ENCODE assay signal across 27 cellular contexts in genomic region chr6:45808041-45808440, GRCh38.
"Had no signal": no experiment of that assay in that cellular context is flagged by ENCODE, and none has a peak within 500 bp of the region (broad histone marks: within the 10 kb centered on the region; RNA-seq: fewer than 3 reads in every experiment).

No MANE protein-coding gene starts in this region.

- H3K9me3 ChIP-seq: lower lobe of right lung, prostate gland, suprapubic skin, vagina had no signal

- H3K27ac Mint-ChIP-seq: activated CD4-positive, alpha-beta memory T cell treated with anti-CD3 and anti-CD28 coated beads for 36 hours; activated naive CD4-positive, alpha-beta T cell treated with anti-CD3 and anti-CD28 coated beads for 36 hours; activated naive CD8-positive, alpha-beta T cell treated with anti-CD3 and anti-CD28 coated beads, Interleukin-2, amount 10 ng/mL, durations not matched to agents 7 days and 5 days; effector memory CD8-positive, alpha-beta T cell; naive thymus-derived CD4-positive, alpha-beta T cell had no signal

- H3K9me3 Mint-ChIP-seq: activated CD4-positive, alpha-beta memory T cell treated with anti-CD3 and anti-CD28 coated beads for 36 hours; activated naive CD4-positive, alpha-beta T cell treated with anti-CD3 and anti-CD28 coated beads for 36 hours; central memory CD8-positive, alpha-beta T cell; effector memory CD8-positive, alpha-beta T cell had no signal

- H3K4me3 ChIP-seq: breast epithelium, lower lobe of right lung, ovary, prostate gland, stomach, suprapubic skin, vagina had no signal

- H3K27ac ChIP-seq: breast epithelium, lower lobe of right lung, ovary, prostate gland, stomach, suprapubic skin, vagina had no signal

- DNase-seq: activated CD4-positive, alpha-beta memory T cell treated with anti-CD3 and anti-CD28 coated beads for 36 hours; activated CD4-positive, alpha-beta T cell treated with anti-CD3 and anti-CD28 coated beads for 48 hours; activated CD4-positive, CD25-positive, alpha-beta regulatory T cell; activated effector memory CD4-positive, alpha-beta T cell treated with Interleukin-2 at 50 U/mL for 16 hours; activated naive CD4-positive, alpha-beta T cell treated with anti-CD3 and anti-CD28 coated beads for 36 hours; activated naive CD8-positive, alpha-beta T cell treated with anti-CD3 and anti-CD28 coated beads, Interleukin-2, amount 10 ng/mL, durations not matched to agents 7 days and 5 days; activated T-cell treated with anti-CD3 and anti-CD28 coated beads, Interleukin-2, amount 50 U/mL, for 48 hours; amniotic stem cell; effector memory CD8-positive, alpha-beta T cell; foreskin melanocyte; kidney; lower lobe of right lung; naive thymus-derived CD4-positive, alpha-beta T cell; ovary; right cardiac atrium; stimulated activated CD4-positive, alpha-beta T cell treated with anti-CD3 and anti-CD28 coated beads, Interleukin-12 subunit alpha, Interleukin-12 subunit beta, amount 100 ng/mL, for 4 hours; stimulated activated CD4-positive, alpha-beta T cell treated with anti-CD3 and anti-CD28 coated beads, Interleukin-4, amount 100 ng/mL, for 4 hours; stomach; T1000; trophoblast cell had no signal

- H3K4me1 ChIP-seq: breast epithelium, lower lobe of right lung, prostate gland, stomach, suprapubic skin, vagina had no signal

- H3K36me3 ChIP-seq: breast epithelium, lower lobe of right lung, ovary, prostate gland, stomach, suprapubic skin, vagina had no signal

- H3K36me3 Mint-ChIP-seq: activated CD4-positive, alpha-beta memory T cell treated with anti-CD3 and anti-CD28 coated beads for 36 hours; activated naive CD8-positive, alpha-beta T cell treated with anti-CD3 and anti-CD28 coated beads, Interleukin-2, amount 10 ng/mL, durations not matched to agents 7 days and 5 days; naive thymus-derived CD4-positive, alpha-beta T cell had no signal

- ATAC-seq: effector memory CD8-positive, alpha-beta T cell; esophagus mucosa; left lobe of liver; lower lobe of right lung; naive thymus-derived CD4-positive, alpha-beta T cell; right cardiac atrium had no signal

- H3K4me3 Mint-ChIP-seq: activated CD4-positive, alpha-beta memory T cell treated with anti-CD3 and anti-CD28 coated beads for 36 hours; activated naive CD4-positive, alpha-beta T cell treated with anti-CD3 and anti-CD28 coated beads for 36 hours; activated naive CD8-positive, alpha-beta T cell treated with anti-CD3 and anti-CD28 coated beads, Interleukin-2, amount 10 ng/mL, durations not matched to agents 7 days and 5 days; central memory CD8-positive, alpha-beta T cell; effector memory CD8-positive, alpha-beta T cell; naive thymus-derived CD4-positive, alpha-beta T cell had no signal

- H3K27me3 ChIP-seq: breast epithelium, ovary, stomach, suprapubic skin, vagina had no signal

- H3K4me1 Mint-ChIP-seq: activated naive CD8-positive, alpha-beta T cell treated with anti-CD3 and anti-CD28 coated beads, Interleukin-2, amount 10 ng/mL, durations not matched to agents 7 days and 5 days; central memory CD8-positive, alpha-beta T cell; naive thymus-derived CD4-positive, alpha-beta T cell had no signal
